Comparison of ENCODE assay signal across 8 cellular contexts in genomic region chr17:63840591-63841349, GRCh38. TPM values are rescaled to one million over a fixed set of nuclear protein-coding genes. Genes with fewer than 3 reads are reported as not detected.
A peak's percentile ranks its signal among the peaks of the same experiment; 100 is the strongest.
DNase-seq lines count a peak whose midpoint lies in the region; ATAC-seq, FAIRE-seq and TF ChIP-seq lines count a peak whose summit lies in the region.

No MANE protein-coding gene starts in this region.

- H3K9ac ChIP-seq in GM12878 (ENCODE audit: control insufficient read depth, insufficient read depth, low read length) = peak overlapping the region; percentile 65

- H4K20me1 ChIP-seq in GM12878 (ENCODE audit: control insufficient read depth, insufficient read depth) = no peaks in the 10 kb centered on the region

- DNase-seq in activated CD8-positive, alpha-beta memory T cell treated with anti-CD3 and anti-CD28 coated beads, Interleukin-2, amount 10 ng/mL, durations not matched to agents 7 days and 5 days = no peak
- DNase-seq in activated CD8-positive, alpha-beta memory T cell treated with anti-CD3 and anti-CD28 coated beads, Interleukin-2, amount 50 U/mL, for 48 hours = no peak
- DNase-seq in GM12878 (ENCODE audit: low read depth, low spot score) = no peak
- DNase-seq in right lobe of liver = no peak
- no peak for DNase-seq in thyroid gland
- no peak for DNase-seq in SK-N-DZ (ENCODE audit: low spot score)

- peaks cover 33% of the 10 kb centered on the region for H3K4me1 Mint-ChIP-seq in activated CD8-positive, alpha-beta memory T cell treated with anti-CD3 and anti-CD28 coated beads, Interleukin-2, amount 10 ng/mL, durations not matched to agents 7 days and 5 days

- SMC1A ChIA-PET in GM12878 (lab: Charles Lee; ENCODE audit: uncharacterized antibody, unreplicated experiment) = interaction anchor here (0.8 to 1.7 kb wide), 4 partner anchors 13 to 68 kb away, joined by 3 to 5 read pairs (median 3); partner anchors contain the start of genes CCDC47, DDX42 and FTSJ3

- H3K4me3 ChIP-seq in GM12878 (peak overlapping the region; percentile 97), right lobe of liver (peak overlapping the region in 2 of 3 donors; percentile 72 to 90), thyroid gland (replicated peaks in 1 of 3) (peak overlapping the region in 1 of 3 donors; percentile 89)

- no peak for ATAC-seq in activated CD8-positive, alpha-beta memory T cell treated with anti-CD3 and anti-CD28 coated beads, Interleukin-2, amount 10 ng/mL, durations not matched to agents 7 days and 5 days
- ATAC-seq in GM12878 (no peak), right lobe of liver (no peak), GM21447 (IDR thresholded peaks at IDR 0.05; ENCODE audit: unreplicated experiment) (no peak), GM18861 (IDR thresholded peaks at IDR 0.05; ENCODE audit: unreplicated experiment) (no peak)

- TF ChIP-seq POLR2A in GM12878 (IDR thresholded peaks at IDR 0.05; ENCODE audit: low read depth, low read length) (no peak), right lobe of liver (IDR thresholded peaks at IDR 0.05) (no peak), thyroid gland (IDR thresholded peaks at IDR 0.05) (no peak)

- H3K27me3 ChIP-seq in GM12878 (replicated peaks in 1 of 2; ENCODE audit: control insufficient read depth in 2 of 2, insufficient read depth in 2 of 2, low read length in 1 of 2) = no peaks in the 10 kb centered on the region
- H3K27me3 ChIP-seq in right lobe of liver = no peaks in the 10 kb centered on the region
- H3K27me3 ChIP-seq in thyroid gland = no peaks in the 10 kb centered on the region

- H3K27me3 Mint-ChIP-seq in activated CD8-positive, alpha-beta memory T cell treated with anti-CD3 and anti-CD28 coated beads, Interleukin-2, amount 10 ng/mL, durations not matched to agents 7 days and 5 days = no peaks in the 10 kb centered on the region

- POLR2A ChIA-PET in GM12878 (lab: Charles Lee) = interaction anchor here (0.6 to 3.5 kb wide), 12 partner anchors 8 to 380 kb away, joined by 3 to 24 read pairs (median 3); partner anchors contain the start of genes CCDC47, DDX42 and STRADA

- H3K79me2 ChIP-seq in GM12878 (ENCODE audit: control insufficient read depth, insufficient read depth, low read length) = peaks cover 51% of the 10 kb centered on the region

- TF ChIP-seq CTCF in GM12878 (IDR thresholded peaks at IDR 0.05 in 2 of 3, conservative IDR thresholded peaks at IDR 0.05 in 1 of 3; ENCODE audit: control insufficient read depth in 2 of 3, extremely low read depth in 1 of 3, insufficient read depth in 1 of 3, low read depth in 3 of 3, low read length in 3 of 3) (no peak), right lobe of liver (IDR thresholded peaks at IDR 0.05) (no peak), thyroid gland (IDR thresholded peaks at IDR 0.05) (no peak)

- in situ Hi-C loops in GM12878 (cut with MboI) = loop anchor here (10.0 to 25.0 kb wide), 2 partner anchors 403 to 664 kb away; partner anchors contain the start of genes CEP95, CYB561 and DDX5

- H3K36me3 Mint-ChIP-seq in activated CD8-positive, alpha-beta memory T cell treated with anti-CD3 and anti-CD28 coated beads, Interleukin-2, amount 10 ng/mL, durations not matched to agents 7 days and 5 days = peaks cover 18% of the 10 kb centered on the region

- H3K9me3 ChIP-seq in GM12878 (replicated peaks; ENCODE audit: control insufficient read depth, insufficient read depth, low read length) = no peaks in the 10 kb centered on the region
- H3K9me3 ChIP-seq in right lobe of liver = peaks cover 0 to 3% (median 0%) of the 10 kb centered on the region in 4 donors
- no peaks in the 10 kb centered on the region for H3K9me3 ChIP-seq in thyroid gland

- no TSS peak for BruUV-seq in GM12878 (replicated peaks; lab: Mats Ljungman, UMichigan)

- no peak for TF ChIP-seq RAD21 in GM12878 (IDR thresholded peaks at IDR 0.05; ENCODE audit: insufficient read depth, low read depth, low read length)

- no peaks in the 10 kb centered on the region for H3K9me3 Mint-ChIP-seq in activated CD8-positive, alpha-beta memory T cell treated with anti-CD3 and anti-CD28 coated beads, Interleukin-2, amount 10 ng/mL, durations not matched to agents 7 days and 5 days (ENCODE audit: low read depth)

- H3K36me3 ChIP-seq in GM12878 (ENCODE audit: control insufficient read depth in 2 of 2, insufficient read depth in 2 of 2, low read length in 1 of 2) (peaks cover 0 to 8% of the 10 kb centered on the region in 2 experiments; a peak in 1 of 4 replicates), right lobe of liver (peaks cover 0 to 13% (median 3%) of the 10 kb centered on the region in 4 donors), thyroid gland (peaks cover 7 to 11% of the 10 kb centered on the region in 2 donors)

- WGBS in GM12878 (ENCODE audit: insufficient coverage, insufficient replicate concordance, low lambda C conversion rate, missing lambda C conversion rate) = 50% methylated on average over 4 of the region's 4 CpGs
- 48% methylated on average over 2 of the region's 4 CpGs for WGBS in right lobe of liver (ENCODE audit: insufficient coverage, low coverage, low lambda C conversion rate, missing lambda C conversion rate)
- 43 to 46% methylated on average over 4 of the region's 4 CpGs for WGBS in thyroid gland, 2 donors

- peak overlapping the region; percentile 95 for H3K4me3 Mint-ChIP-seq in activated CD8-positive, alpha-beta memory T cell treated with anti-CD3 and anti-CD28 coated beads, Interleukin-2, amount 10 ng/mL, durations not matched to agents 7 days and 5 days

- CTCF ChIA-PET in activated CD8-positive, alpha-beta memory T cell treated with anti-CD3 and anti-CD28 coated beads, Interleukin-2, amount 10 ng/mL, durations not matched to agents 7 days and 5 days (lab: Charles Lee) = interaction anchor here (0.7 to 4.5 kb wide), 7 partner anchors 8 to 415 kb away, joined by 3 to 28 read pairs (median 4); partner anchors contain the start of genes GH2 and MAP3K3
- CTCF ChIA-PET in GM12878 (lab: Yijun Ruan, JAX) = interaction anchor here (0.5 to 2.7 kb wide), 8 partner anchors 8 to 415 kb away, joined by 3 to 19 read pairs (median 4); partner anchors contain the start of genes FTSJ3 and PSMC5

- H3K27ac ChIP-seq in GM12878 (ENCODE audit: control insufficient read depth, insufficient read depth) (peak overlapping the region; percentile 80), right lobe of liver (peak overlapping the region in 2 of 3 donors; percentile 74 to 92), thyroid gland (peak overlapping the region; percentile 85 to 96 (median 88))

- H3K4me1 ChIP-seq in GM12878 (ENCODE audit: control insufficient read depth, insufficient read depth, low read length) (peaks cover 18% of the 10 kb centered on the region), right lobe of liver (peaks cover 3 to 51% (median 27%) of the 10 kb centered on the region in 4 donors), thyroid gland (peaks cover 55 to 58% of the 10 kb centered on the region in 2 donors)

- RAD21 ChIA-PET in GM12878 (lab: Charles Lee; ENCODE audit: unreplicated experiment) = interaction anchor here (0.6 to 2.2 kb wide), 3 partner anchors 13 to 150 kb away, joined by 3 to 5 read pairs (median 3); partner anchors contain the start of gene FTSJ3

- no peak for TF ChIP-seq EP300 in GM12878 (IDR thresholded peaks at IDR 0.05; ENCODE audit: borderline replicate concordance in 1 of 2, control insufficient read depth in 1 of 2, low read depth in 2 of 2, low read length in 2 of 2)

- intact Hi-C loops in GM12878 (cut with micrococcal nuclease; ENCODE audit: unreplicated experiment) (loop anchor here (5.0 kb wide), 2 partner anchors 68 to 143 kb away; partner anchors contain the start of genes CCDC47 and DDX42), right lobe of liver (cut with DNase I) (no loop called here), thyroid gland (cut with DNase I) (no loop called here)

- FAIRE-seq in GM12878 (lab: Jason Lieb, UNC) = no peak

- peak overlapping the region; percentile 90 for H3K27ac Mint-ChIP-seq in activated CD8-positive, alpha-beta memory T cell treated with anti-CD3 and anti-CD28 coated beads, Interleukin-2, amount 10 ng/mL, durations not matched to agents 7 days and 5 days

- H2AFZ ChIP-seq in GM12878 (ENCODE audit: control insufficient read depth, low read depth, low read length) = no peak overlapping the region

- peak overlapping the region; percentile 90 for H3K4me2 ChIP-seq in GM12878 (ENCODE audit: control insufficient read depth, insufficient read depth)

RNA-seq across cellular contexts. Expression of gene SMARCD2, which starts 1.7 kb away (rescaled TPM):
- 100 to 1,000 TPM; 137 to 151 TPM for total RNA-seq in activated CD8-positive, alpha-beta memory T cell treated with anti-CD3 and anti-CD28 coated beads, Interleukin-2, amount 10 ng/mL, durations not matched to agents 7 days and 5 days
- 50.6 and 66.0 TPM in 2 replicates for total RNA-seq in GM12878 (2013; cell fraction: nucleolus; rRNA removed)
- total RNA-seq in GM12878 (2014; rRNA removed) (111 and 112 TPM in 2 replicates), GM12878 (2014; rRNA removed; fragmentation: Illumina TruSeq; extraction: Trizol) (53.4 and 55.6 TPM in 2 replicates), GM12878 (2021) (95.3 and 97.9 TPM in 2 replicates), right lobe of liver (10 to 100 TPM; 23.8 to 94.5 (median 59.5) TPM), thyroid gland (100 to 1,000 TPM in 1 of 4 donors, 10 to 100 TPM in 3; 75.0 to 101 (median 90.4) TPM)
- 34.4 TPM for polyA plus RNA-seq in GM12878 (2011; ENCODE audit: low read depth)
- polyA plus RNA-seq in GM12878 (2011; rRNA removed) (33.4 and 78.4 TPM in 2 replicates), GM12878 (2014; fragmentation: Illumina TruSeq; extraction: Trizol) (56.1 and 71.5 TPM in 2 replicates), GM12878 (2014; fragmentation: Nextera tagmentation; extraction: Ambion mirVana) (1 to 10 TPM; 2.4 to 5.6 TPM), GM12878 (2014; rRNA removed) (72.7 and 80.6 TPM in 2 replicates), GM12878 (2016; fragmentation: Nextera tagmentation; extraction: Ambion mirVana) (10 to 100 TPM; 13.7 to 47.8 TPM)
- 64.8 and 68.5 TPM in 2 replicates for polyA plus RNA-seq in GM12878 (2011; cell fraction: cytosol; rRNA removed)
- polyA plus RNA-seq in GM12878 (2011; cell fraction: nucleus; rRNA removed) = 115 and 124 TPM in 2 replicates
- 58.5 and 59.6 TPM in 2 replicates for polyA plus RNA-seq in GM12878 (2012)
- polyA minus RNA-seq in GM12878 (2011; rRNA and poly(A)+ RNA removed) = 70.7 and 72.3 TPM in 2 replicates
- polyA minus RNA-seq in GM12878 (2011; cell fraction: cytosol; rRNA and poly(A)+ RNA removed) = 20.0 and 38.9 TPM in 2 replicates
- 44.1 and 77.4 TPM in 2 replicates for polyA minus RNA-seq in GM12878 (2011; cell fraction: nucleus; rRNA and poly(A)+ RNA removed)
- 130 and 152 TPM in 2 replicates for polyA plus RNA-seq in SK-N-DZ (2014; cell fraction: cytosol; rRNA removed)
- 156 and 228 TPM in 2 replicates for polyA plus RNA-seq in SK-N-DZ (2014; cell fraction: nucleus; rRNA removed)

RNA-seq across cellular contexts. Expression of gene FTSJ3, which starts 13.3 kb away (rescaled TPM):
- 10 to 100 TPM; 58.9 to 71.7 TPM for total RNA-seq in activated CD8-positive, alpha-beta memory T cell treated with anti-CD3 and anti-CD28 coated beads, Interleukin-2, amount 10 ng/mL, durations not matched to agents 7 days and 5 days
- total RNA-seq in GM12878 (2013; cell fraction: nucleolus; rRNA removed) = 40.8 and 50.2 TPM in 2 replicates
- total RNA-seq in GM12878 (2014; rRNA removed) (48.9 and 57.5 TPM in 2 replicates), GM12878 (2014; rRNA removed; fragmentation: Illumina TruSeq; extraction: Trizol) (46.9 and 47.0 TPM in 2 replicates), GM12878 (2021) (46.7 and 54.0 TPM in 2 replicates), right lobe of liver (10 to 100 TPM; 12.9 to 25.9 (median 19.0) TPM), thyroid gland (10 to 100 TPM; 37.8 to 64.7 (median 47.2) TPM)
- 24.1 TPM for polyA plus RNA-seq in GM12878 (2011; ENCODE audit: low read depth)
- polyA plus RNA-seq in GM12878 (2011; rRNA removed) (35.9 and 38.4 TPM in 2 replicates), GM12878 (2014; fragmentation: Illumina TruSeq; extraction: Trizol) (50.5 and 54.9 TPM in 2 replicates), GM12878 (2014; fragmentation: Nextera tagmentation; extraction: Ambion mirVana) (10 to 100 TPM; 17.2 to 34.2 TPM), GM12878 (2014; rRNA removed) (42.6 TPM in 2 replicates), GM12878 (2016; fragmentation: Nextera tagmentation; extraction: Ambion mirVana) (10 to 100 TPM; 71.0 to 79.2 TPM)
- 43.0 and 49.8 TPM in 2 replicates for polyA plus RNA-seq in GM12878 (2011; cell fraction: cytosol; rRNA removed)
- polyA plus RNA-seq in GM12878 (2011; cell fraction: nucleus; rRNA removed) = 54.7 and 75.9 TPM in 2 replicates
- polyA plus RNA-seq in GM12878 (2012) = 26.0 and 31.1 TPM in 2 replicates
- polyA minus RNA-seq in GM12878 (2011; rRNA and poly(A)+ RNA removed) = 50.1 and 55.0 TPM in 2 replicates
- 13.6 and 23.1 TPM in 2 replicates for polyA minus RNA-seq in GM12878 (2011; cell fraction: cytosol; rRNA and poly(A)+ RNA removed)
- 40.4 and 65.5 TPM in 2 replicates for polyA minus RNA-seq in GM12878 (2011; cell fraction: nucleus; rRNA and poly(A)+ RNA removed)
- 46.6 and 51.0 TPM in 2 replicates for polyA plus RNA-seq in SK-N-DZ (2014; cell fraction: cytosol; rRNA removed)
- polyA plus RNA-seq in SK-N-DZ (2014; cell fraction: nucleus; rRNA removed) = 51.6 and 54.2 TPM in 2 replicates

RNA-seq across cellular contexts. Expression of gene PSMC5, which starts 13.5 kb away (rescaled TPM):
- 100 to 1,000 TPM; 157 to 195 TPM for total RNA-seq in activated CD8-positive, alpha-beta memory T cell treated with anti-CD3 and anti-CD28 coated beads, Interleukin-2, amount 10 ng/mL, durations not matched to agents 7 days and 5 days
- 22.1 and 23.5 TPM in 2 replicates for total RNA-seq in GM12878 (2013; cell fraction: nucleolus; rRNA removed)
- total RNA-seq in GM12878 (2014; rRNA removed) (37.1 and 55.0 TPM in 2 replicates), GM12878 (2014; rRNA removed; fragmentation: Illumina TruSeq; extraction: Trizol) (89.0 and 89.2 TPM in 2 replicates), GM12878 (2021) (124 TPM in 2 replicates), right lobe of liver (10 to 100 TPM; 52.7 to 70.9 (median 66.5) TPM), thyroid gland (10 to 100 TPM; 79.1 to 98.3 (median 86.4) TPM)
- polyA plus RNA-seq in GM12878 (2011; ENCODE audit: low read depth) = 126 TPM
- polyA plus RNA-seq in GM12878 (2011; rRNA removed) (119 and 156 TPM in 2 replicates), GM12878 (2014; fragmentation: Illumina TruSeq; extraction: Trizol) (139 TPM in 2 replicates), GM12878 (2014; fragmentation: Nextera tagmentation; extraction: Ambion mirVana) (100 to 1,000 TPM; 115 to 266 TPM), GM12878 (2014; rRNA removed) (164 and 173 TPM in 2 replicates), GM12878 (2016; fragmentation: Nextera tagmentation; extraction: Ambion mirVana) (100 to 1,000 TPM; 212 to 214 TPM)
- 138 and 186 TPM in 2 replicates for polyA plus RNA-seq in GM12878 (2011; cell fraction: cytosol; rRNA removed)
- polyA plus RNA-seq in GM12878 (2011; cell fraction: nucleus; rRNA removed) = 164 and 221 TPM in 2 replicates
- polyA plus RNA-seq in GM12878 (2012) = 91.7 and 106 TPM in 2 replicates
- polyA minus RNA-seq in GM12878 (2011; rRNA and poly(A)+ RNA removed) = 163 and 225 TPM in 2 replicates
- 43.6 and 75.5 TPM in 2 replicates for polyA minus RNA-seq in GM12878 (2011; cell fraction: cytosol; rRNA and poly(A)+ RNA removed)
- polyA minus RNA-seq in GM12878 (2011; cell fraction: nucleus; rRNA and poly(A)+ RNA removed) = 51.3 and 89.6 TPM in 2 replicates
- 36.5 and 48.9 TPM in 2 replicates for polyA plus RNA-seq in SK-N-DZ (2014; cell fraction: cytosol; rRNA removed)
- 74.0 and 127 TPM in 2 replicates for polyA plus RNA-seq in SK-N-DZ (2014; cell fraction: nucleus; rRNA removed)

RNA-seq across cellular contexts. Expression of gene CSH2, which starts 32.7 kb away (rescaled TPM):
- total RNA-seq in activated CD8-positive, alpha-beta memory T cell treated with anti-CD3 and anti-CD28 coated beads, Interleukin-2, amount 10 ng/mL, durations not matched to agents 7 days and 5 days = not detected
- total RNA-seq in GM12878 (2013; cell fraction: nucleolus; rRNA removed) = not detected in 2 replicates
- total RNA-seq in GM12878 (2014; rRNA removed) (not detected in 2 replicates), GM12878 (2014; rRNA removed; fragmentation: Illumina TruSeq; extraction: Trizol) (not detected in 2 replicates), GM12878 (2021) (not detected in 2 replicates), right lobe of liver (not detected), thyroid gland (not detected)
- not detected for polyA plus RNA-seq in GM12878 (2011; ENCODE audit: low read depth)
- polyA plus RNA-seq in GM12878 (2011; rRNA removed) (not detected in 2 replicates), GM12878 (2014; fragmentation: Illumina TruSeq; extraction: Trizol) (not detected in 2 replicates), GM12878 (2014; fragmentation: Nextera tagmentation; extraction: Ambion mirVana) (not detected), GM12878 (2014; rRNA removed) (not detected in 2 replicates), GM12878 (2016; fragmentation: Nextera tagmentation; extraction: Ambion mirVana) (not detected)
- not detected in 2 replicates for polyA plus RNA-seq in GM12878 (2011; cell fraction: cytosol; rRNA removed)
- not detected in 2 replicates for polyA plus RNA-seq in GM12878 (2011; cell fraction: nucleus; rRNA removed)
- polyA plus RNA-seq in GM12878 (2012) = not detected in 2 replicates
- not detected in 2 replicates for polyA minus RNA-seq in GM12878 (2011; rRNA and poly(A)+ RNA removed)
- polyA minus RNA-seq in GM12878 (2011; cell fraction: cytosol; rRNA and poly(A)+ RNA removed) = not detected in 2 replicates
- polyA minus RNA-seq in GM12878 (2011; cell fraction: nucleus; rRNA and poly(A)+ RNA removed) = not detected in 2 replicates
- not detected in 2 replicates for polyA plus RNA-seq in SK-N-DZ (2014; cell fraction: cytosol; rRNA removed)
- polyA plus RNA-seq in SK-N-DZ (2014; cell fraction: nucleus; rRNA removed) = not detected in 2 replicates

RNA-seq across cellular contexts. Expression of gene GH2, which starts 41.0 kb away (rescaled TPM):
- total RNA-seq in activated CD8-positive, alpha-beta memory T cell treated with anti-CD3 and anti-CD28 coated beads, Interleukin-2, amount 10 ng/mL, durations not matched to agents 7 days and 5 days = not detected
- total RNA-seq in GM12878 (2013; cell fraction: nucleolus; rRNA removed) = not detected in 2 replicates
- total RNA-seq in GM12878 (2014; rRNA removed) = not detected in 2 replicates
- total RNA-seq in GM12878 (2014; rRNA removed; fragmentation: Illumina TruSeq; extraction: Trizol) = not detected in 2 replicates
- total RNA-seq in GM12878 (2021) = not detected in 2 replicates
- not detected for polyA plus RNA-seq in GM12878 (2011; ENCODE audit: low read depth)
- not detected in 2 replicates for polyA plus RNA-seq in GM12878 (2011; rRNA removed)
- not detected in 2 replicates for polyA plus RNA-seq in GM12878 (2011; cell fraction: cytosol; rRNA removed)
- not detected in 2 replicates for polyA plus RNA-seq in GM12878 (2011; cell fraction: nucleus; rRNA removed)
- not detected in 2 replicates for polyA plus RNA-seq in GM12878 (2012)
- not detected in 2 replicates for polyA plus RNA-seq in GM12878 (2014; fragmentation: Illumina TruSeq; extraction: Trizol)
- not detected for polyA plus RNA-seq in GM12878 (2014; fragmentation: Nextera tagmentation; extraction: Ambion mirVana)
- polyA plus RNA-seq in GM12878 (2014; rRNA removed) = not detected in 2 replicates
- not detected for polyA plus RNA-seq in GM12878 (2016; fragmentation: Nextera tagmentation; extraction: Ambion mirVana)
- not detected in 2 replicates for polyA minus RNA-seq in GM12878 (2011; rRNA and poly(A)+ RNA removed)
- polyA minus RNA-seq in GM12878 (2011; cell fraction: cytosol; rRNA and poly(A)+ RNA removed) = not detected in 2 replicates
- not detected in 2 replicates for polyA minus RNA-seq in GM12878 (2011; cell fraction: nucleus; rRNA and poly(A)+ RNA removed)
- not detected for total RNA-seq in right lobe of liver
- total RNA-seq in thyroid gland = not detected
- polyA plus RNA-seq in SK-N-DZ (2014; cell fraction: cytosol; rRNA removed) = not detected in 2 replicates
- polyA plus RNA-seq in SK-N-DZ (2014; cell fraction: nucleus; rRNA removed) = not detected in 2 replicates
